10 cellular contexts compared by ENCODE assay signal in genomic region chr6:108650781-108651180, GRCh38.
DNase-seq lines count a peak whose midpoint lies in the region; ATAC-seq and TF ChIP-seq lines count a peak whose summit lies in the region.
"Had no signal": no experiment of that assay in that cellular context is flagged by ENCODE, and none has a peak within 500 bp of the region (broad histone marks: within the 10 kb centered on the region; RNA-seq: fewer than 3 reads in every experiment).

No MANE protein-coding gene starts in this region.

- no peaks in the 10 kb centered on the region; the same call in 1 of the 2 replicates for H3K36me3 ChIP-seq in SJSA1

- TF ChIP-seq CTCF in fibroblast of the aortic adventitia (IDR thresholded peaks at IDR 0.05; ENCODE audit: insufficient read depth, low read length) = no peak

- no peak overlapping the region for H3K4me3 Mint-ChIP-seq in stimulated activated naive B cell treated with anti-CD40 and anti-IgM and Interleukin-4, amounts not matched to agents 10 μg/mL and 1 μg/mL and 100 μg/mL, for 72 hours
- H3K4me3 Mint-ChIP-seq: activated CD4-positive, alpha-beta memory T cell treated with anti-CD3 and anti-CD28 coated beads, Interleukin-2, amount 10 ng/mL, durations not matched to agents 7 days and 5 days had no signal

- H3K27me3 Mint-ChIP-seq in stimulated activated naive B cell treated with anti-CD40 and anti-IgM and Interleukin-4, amounts not matched to agents 10 μg/mL and 1 μg/mL and 100 μg/mL, for 72 hours = no peaks in the 10 kb centered on the region
- H3K27me3 Mint-ChIP-seq: activated CD4-positive, alpha-beta memory T cell treated with anti-CD3 and anti-CD28 coated beads, Interleukin-2, amount 10 ng/mL, durations not matched to agents 7 days and 5 days had no signal

- 0 out of 2 replicates have a peak overlapping the region, but pooled peaks have one; percentile 60 for H3K27ac ChIP-seq in SJSA1

- H3K9me3 ChIP-seq in SJSA1 (replicated peaks) = no peaks in the 10 kb centered on the region

- peaks cover 52% of the 10 kb centered on the region for H3K4me1 ChIP-seq in SJSA1 (replicated peaks)

- ATAC-seq in stimulated activated naive B cell treated with anti-CD40 and anti-IgM and Interleukin-4, amounts not matched to agents 10 μg/mL and 1 μg/mL and 100 μg/mL, for 72 hours (replicated peaks) = peak; percentile 89 to 97
- ATAC-seq in HG03280 (IDR thresholded peaks at IDR 0.05; ENCODE audit: unreplicated experiment) (no peak), HG03457 (IDR thresholded peaks at IDR 0.05; ENCODE audit: unreplicated experiment) (no peak)

- no peaks in the 10 kb centered on the region for H3K27me3 ChIP-seq in SJSA1 (replicated peaks)

- peak; percentile 31 for DNase-seq in HPDE6-E6E7 (ENCODE audit: extremely low spot score)
- no peak for DNase-seq in SJSA1 (ENCODE audit: low read depth in 1 of 2, low spot score in 2 of 2)
- DNase-seq in fibroblast of the aortic adventitia (ENCODE audit: low read depth) = peak; percentile 69
- DNase-seq in stimulated activated naive B cell treated with anti-CD40 and anti-IgM and Interleukin-4, amounts not matched to agents 10 μg/mL and 1 μg/mL and 100 μg/mL, for 72 hours = peak; percentile 22
- DNase-seq in SHP77 treated with DMSO at 0.1 percent for 48 hours (lab: John Stamatoyannopoulos, UW) = no peak
- DNase-seq in effector CD4-positive, alpha-beta T cell = no peak
- DNase-seq: activated CD4-positive, alpha-beta memory T cell treated with anti-CD3 and anti-CD28 coated beads, Interleukin-2, amount 10 ng/mL, durations not matched to agents 7 days and 5 days; NCI-H748 treated with DMSO at 0.1 percent for 48 hours had no signal

- no peaks in the 10 kb centered on the region for H3K9me3 Mint-ChIP-seq in stimulated activated naive B cell treated with anti-CD40 and anti-IgM and Interleukin-4, amounts not matched to agents 10 μg/mL and 1 μg/mL and 100 μg/mL, for 72 hours
- H3K9me3 Mint-ChIP-seq: activated CD4-positive, alpha-beta memory T cell treated with anti-CD3 and anti-CD28 coated beads, Interleukin-2, amount 10 ng/mL, durations not matched to agents 7 days and 5 days had no signal

- H3K4me1 Mint-ChIP-seq in stimulated activated naive B cell treated with anti-CD40 and anti-IgM and Interleukin-4, amounts not matched to agents 10 μg/mL and 1 μg/mL and 100 μg/mL, for 72 hours = peaks cover 22 to 23% of the 10 kb centered on the region in 2 donors

- H3K27ac Mint-ChIP-seq in stimulated activated naive B cell treated with anti-CD40 and anti-IgM and Interleukin-4, amounts not matched to agents 10 μg/mL and 1 μg/mL and 100 μg/mL, for 72 hours = no peak overlapping the region
- H3K27ac Mint-ChIP-seq: activated CD4-positive, alpha-beta memory T cell treated with anti-CD3 and anti-CD28 coated beads, Interleukin-2, amount 10 ng/mL, durations not matched to agents 7 days and 5 days had no signal

- H3K4me3 ChIP-seq in SJSA1 = no peak overlapping the region
- no peak overlapping the region for H3K4me3 ChIP-seq in fibroblast of the aortic adventitia (ENCODE audit: low read depth, low read length)

- peaks cover 3 to 6% of the 10 kb centered on the region in 2 donors for H3K36me3 Mint-ChIP-seq in stimulated activated naive B cell treated with anti-CD40 and anti-IgM and Interleukin-4, amounts not matched to agents 10 μg/mL and 1 μg/mL and 100 μg/mL, for 72 hours

Comparison
In these comparisons a context has a peak if more than half of its experiments do, and no peak if none do; other contexts are left out.
1. DNase-seq: peak in HPDE6-E6E7 (single experiment), fibroblast of the aortic adventitia (single experiment) and stimulated activated naive B cell treated with anti-CD40 and anti-IgM and Interleukin-4, amounts not matched to agents 10 μg/mL and 1 μg/mL and 100 μg/mL, for 72 hours (single experiment); none in SJSA1 (0 of 2), SHP77 treated with DMSO at 0.1 percent for 48 hours (single experiment) and effector CD4-positive, alpha-beta T cell (single experiment).
2. ATAC-seq: peak in stimulated activated naive B cell treated with anti-CD40 and anti-IgM and Interleukin-4, amounts not matched to agents 10 μg/mL and 1 μg/mL and 100 μg/mL, for 72 hours (2 of 2); none in HG03280 (single experiment) and HG03457 (single experiment).